In genomic region chr14:72582582-72582981, GRCh38 we compare ENCODE assay signal across 12 cellular contexts.
"Had no signal": no experiment of that assay in that cellular context is flagged by ENCODE, and none has a peak within 500 bp of the region (broad histone marks: within the 10 kb centered on the region; RNA-seq: fewer than 3 reads in every experiment).

No MANE protein-coding gene starts in this region.

- H3K4me3 Mint-ChIP-seq: activated CD4-positive, alpha-beta memory T cell treated with anti-CD3 and anti-CD28 coated beads, Interleukin-2, amount 10 ng/mL, durations not matched to agents 7 days and 5 days; activated naive CD8-positive, alpha-beta T cell treated with anti-CD3 and anti-CD28 coated beads, Interleukin-2, amount 10 ng/mL, durations not matched to agents 7 days and 5 days; type B pancreatic cell had no signal

- H3K36me3 ChIP-seq: gastroesophageal sphincter had no signal

- H3K27ac Mint-ChIP-seq: activated CD4-positive, alpha-beta memory T cell treated with anti-CD3 and anti-CD28 coated beads, Interleukin-2, amount 10 ng/mL, durations not matched to agents 7 days and 5 days; activated naive CD8-positive, alpha-beta T cell treated with anti-CD3 and anti-CD28 coated beads, Interleukin-2, amount 10 ng/mL, durations not matched to agents 7 days and 5 days; type B pancreatic cell had no signal

- DNase-seq: activated CD4-positive, alpha-beta memory T cell treated with anti-CD3 and anti-CD28 coated beads, Interleukin-2, amount 10 ng/mL, durations not matched to agents 7 days and 5 days; activated CD8-positive, alpha-beta memory T cell treated with anti-CD3 and anti-CD28 coated beads, Interleukin-2, amount 50 U/mL, for 48 hours; activated naive CD8-positive, alpha-beta T cell treated with anti-CD3 and anti-CD28 coated beads, Interleukin-2, amount 10 ng/mL, durations not matched to agents 7 days and 5 days; kidney; retina; SHP77 treated with DMSO at 0.1 percent for 48 hours; substantia nigra; T-helper 2 cell had no signal

- H3K27ac ChIP-seq: gastroesophageal sphincter had no signal

- H3K9me3 ChIP-seq: gastroesophageal sphincter had no signal

- H3K36me3 Mint-ChIP-seq: type B pancreatic cell had no signal

- H3K4me1 ChIP-seq: gastroesophageal sphincter had no signal

- FAIRE-seq: astrocyte, colon, kidney had no signal

- ATAC-seq: gastroesophageal sphincter had no signal

- H3K4me3 ChIP-seq: gastroesophageal sphincter had no signal
